In the genomic region with DNA sequence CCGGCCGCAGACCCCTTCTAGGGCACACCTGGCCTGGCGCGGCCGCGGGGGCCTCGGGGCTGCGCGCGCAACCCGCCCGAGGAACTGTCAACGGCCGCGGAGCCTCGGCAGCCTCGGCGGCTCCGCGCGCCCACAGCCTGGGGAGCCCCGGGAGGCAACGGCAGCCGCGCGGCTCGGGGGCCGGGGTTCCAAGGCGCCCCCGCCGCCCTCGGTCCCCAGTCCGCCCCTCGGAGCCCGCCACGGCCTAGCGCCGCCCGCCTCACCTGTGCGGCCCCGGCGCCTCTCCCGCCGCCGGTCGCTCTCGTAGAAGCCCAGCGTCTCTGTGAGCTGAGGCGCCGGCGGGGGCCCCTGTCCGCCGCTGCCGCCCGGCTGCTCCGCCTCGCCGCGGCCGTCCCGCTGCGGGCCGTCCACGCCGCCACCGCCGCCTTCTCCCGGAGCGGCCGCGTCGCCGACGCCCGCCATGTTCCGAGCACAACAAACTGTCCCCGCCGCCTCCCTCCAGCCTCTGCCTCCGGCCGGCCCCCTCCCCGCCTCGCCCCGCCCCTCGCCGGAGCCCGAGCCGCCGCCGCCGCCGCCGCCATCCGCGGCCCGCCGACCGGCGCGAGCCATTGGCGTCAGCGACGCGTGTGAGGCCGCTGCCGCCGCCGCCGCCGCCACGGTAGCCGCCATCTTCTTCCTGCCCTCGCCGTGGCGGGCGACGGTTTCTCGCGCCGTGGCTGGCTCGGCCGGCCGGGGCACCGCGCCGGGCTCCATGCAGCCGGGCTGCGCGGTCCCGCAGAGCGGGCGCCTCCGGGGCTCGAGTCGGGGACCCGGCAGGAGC, we compare ENCODE assay signal across 1 cellular context.
TF ChIP-seq lines count a peak whose summit lies in the region.

A gene with protein sequence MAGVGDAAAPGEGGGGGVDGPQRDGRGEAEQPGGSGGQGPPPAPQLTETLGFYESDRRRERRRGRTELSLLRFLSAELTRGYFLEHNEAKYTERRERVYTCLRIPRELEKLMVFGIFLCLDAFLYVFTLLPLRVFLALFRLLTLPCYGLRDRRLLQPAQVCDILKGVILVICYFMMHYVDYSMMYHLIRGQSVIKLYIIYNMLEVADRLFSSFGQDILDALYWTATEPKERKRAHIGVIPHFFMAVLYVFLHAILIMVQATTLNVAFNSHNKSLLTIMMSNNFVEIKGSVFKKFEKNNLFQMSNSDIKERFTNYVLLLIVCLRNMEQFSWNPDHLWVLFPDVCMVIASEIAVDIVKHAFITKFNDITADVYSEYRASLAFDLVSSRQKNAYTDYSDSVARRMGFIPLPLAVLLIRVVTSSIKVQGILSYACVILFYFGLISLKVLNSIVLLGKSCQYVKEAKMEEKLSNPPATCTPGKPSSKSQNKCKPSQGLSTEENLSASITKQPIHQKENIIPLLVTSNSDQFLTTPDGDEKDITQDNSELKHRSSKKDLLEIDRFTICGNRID (minus strand): TSS at position 476 of the 820 bp plus-strand sequence. CDS start 14 bp downstream, at position 462.

TF ChIP-seq in K562, 482 proteins besides CTCF, POLR2A, EP300 and RAD21 (continued from another document):
- peak; percentile 38; the same call in 1 of the 2 replicates for TF ChIP-seq GATAD2B (IDR thresholded peaks at IDR 0.05; ENCODE audit: borderline replicate concordance)
- TF ChIP-seq, protein P1, sequence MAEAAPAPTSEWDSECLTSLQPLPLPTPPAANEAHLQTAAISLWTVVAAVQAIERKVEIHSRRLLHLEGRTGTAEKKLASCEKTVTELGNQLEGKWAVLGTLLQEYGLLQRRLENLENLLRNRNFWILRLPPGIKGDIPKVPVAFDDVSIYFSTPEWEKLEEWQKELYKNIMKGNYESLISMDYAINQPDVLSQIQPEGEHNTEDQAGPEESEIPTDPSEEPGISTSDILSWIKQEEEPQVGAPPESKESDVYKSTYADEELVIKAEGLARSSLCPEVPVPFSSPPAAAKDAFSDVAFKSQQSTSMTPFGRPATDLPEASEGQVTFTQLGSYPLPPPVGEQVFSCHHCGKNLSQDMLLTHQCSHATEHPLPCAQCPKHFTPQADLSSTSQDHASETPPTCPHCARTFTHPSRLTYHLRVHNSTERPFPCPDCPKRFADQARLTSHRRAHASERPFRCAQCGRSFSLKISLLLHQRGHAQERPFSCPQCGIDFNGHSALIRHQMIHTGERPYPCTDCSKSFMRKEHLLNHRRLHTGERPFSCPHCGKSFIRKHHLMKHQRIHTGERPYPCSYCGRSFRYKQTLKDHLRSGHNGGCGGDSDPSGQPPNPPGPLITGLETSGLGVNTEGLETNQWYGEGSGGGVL (CRISPR knock-in tag; IDR thresholded peaks at IDR 0.05) = no peak
- no peak for TF ChIP-seq POLR3A (IDR thresholded peaks at IDR 0.05; ENCODE audit: borderline replicate concordance, extremely low read depth, insufficient read depth, insufficient read length)
- TF ChIP-seq, protein P2, sequence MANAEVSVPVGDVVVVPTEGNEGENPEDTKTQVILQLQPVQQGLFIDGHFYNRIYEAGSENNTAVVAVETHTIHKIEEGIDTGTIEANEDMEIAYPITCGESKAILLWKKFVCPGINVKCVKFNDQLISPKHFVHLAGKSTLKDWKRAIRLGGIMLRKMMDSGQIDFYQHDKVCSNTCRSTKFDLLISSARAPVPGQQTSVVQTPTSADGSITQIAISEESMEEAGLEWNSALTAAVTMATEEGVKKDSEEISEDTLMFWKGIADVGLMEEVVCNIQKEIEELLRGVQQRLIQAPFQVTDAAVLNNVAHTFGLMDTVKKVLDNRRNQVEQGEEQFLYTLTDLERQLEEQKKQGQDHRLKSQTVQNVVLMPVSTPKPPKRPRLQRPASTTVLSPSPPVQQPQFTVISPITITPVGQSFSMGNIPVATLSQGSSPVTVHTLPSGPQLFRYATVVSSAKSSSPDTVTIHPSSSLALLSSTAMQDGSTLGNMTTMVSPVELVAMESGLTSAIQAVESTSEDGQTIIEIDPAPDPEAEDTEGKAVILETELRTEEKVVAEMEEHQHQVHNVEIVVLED (CRISPR knock-in tag; IDR thresholded peaks at IDR 0.05) = peak; percentile 80
- TF ChIP-seq RFX7 (CRISPR knock-in tag; IDR thresholded peaks at IDR 0.05) = no peak
- no peak for TF ChIP-seq U2AF2 (optimal IDR thresholded peaks at IDR 0.05; ENCODE audit: low read depth, low read length)
- no peak for TF ChIP-seq MNT (conservative IDR thresholded peaks at IDR 0.05)
- TF ChIP-seq POLR2AphosphoS5 (IDR thresholded peaks at IDR 0.05; ENCODE audit: control insufficient read depth, insufficient read depth, low read depth, low read length) = peak; percentile 43
- TF ChIP-seq, protein P3, sequence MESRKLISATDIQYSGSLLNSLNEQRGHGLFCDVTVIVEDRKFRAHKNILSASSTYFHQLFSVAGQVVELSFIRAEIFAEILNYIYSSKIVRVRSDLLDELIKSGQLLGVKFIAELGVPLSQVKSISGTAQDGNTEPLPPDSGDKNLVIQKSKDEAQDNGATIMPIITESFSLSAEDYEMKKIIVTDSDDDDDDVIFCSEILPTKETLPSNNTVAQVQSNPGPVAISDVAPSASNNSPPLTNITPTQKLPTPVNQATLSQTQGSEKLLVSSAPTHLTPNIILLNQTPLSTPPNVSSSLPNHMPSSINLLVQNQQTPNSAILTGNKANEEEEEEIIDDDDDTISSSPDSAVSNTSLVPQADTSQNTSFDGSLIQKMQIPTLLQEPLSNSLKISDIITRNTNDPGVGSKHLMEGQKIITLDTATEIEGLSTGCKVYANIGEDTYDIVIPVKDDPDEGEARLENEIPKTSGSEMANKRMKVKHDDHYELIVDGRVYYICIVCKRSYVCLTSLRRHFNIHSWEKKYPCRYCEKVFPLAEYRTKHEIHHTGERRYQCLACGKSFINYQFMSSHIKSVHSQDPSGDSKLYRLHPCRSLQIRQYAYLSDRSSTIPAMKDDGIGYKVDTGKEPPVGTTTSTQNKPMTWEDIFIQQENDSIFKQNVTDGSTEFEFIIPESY (CRISPR knock-in tag; IDR thresholded peaks at IDR 0.05) = no peak
- TF ChIP-seq CREB3L1 (IDR thresholded peaks at IDR 0.05; ENCODE audit: borderline replicate concordance, low read depth) = 0 out of 2 replicates have a peak, but pooled peaks have one; percentile 44
- no peak for TF ChIP-seq ZBTB5 (IDR thresholded peaks at IDR 0.05)
- peak; percentile 39 to 94 (median 93) for TF ChIP-seq YY1 (IDR thresholded peaks at IDR 0.05; ENCODE audit: borderline replicate concordance in 1 of 3, control insufficient read depth in 1 of 3, extremely low read depth in 1 of 3, insufficient read depth in 3 of 3, insufficient read length in 1 of 3, insufficient replicate concordance in 2 of 3, low read depth in 1 of 3, low read length in 2 of 3)
- no peak for TF ChIP-seq ZBTB43 (CRISPR knock-in tag; IDR thresholded peaks at IDR 0.05)
- peak; percentile 89 for TF ChIP-seq RBBP5 (IDR thresholded peaks at IDR 0.05; ENCODE audit: borderline replicate concordance, insufficient read depth, low read length, poor library complexity, severe bottlenecking)
- TF ChIP-seq CHD4 (IDR thresholded peaks at IDR 0.05; ENCODE audit: insufficient read depth, insufficient replicate concordance, low read depth, low read length, poor library complexity, severe bottlenecking) = no peak
- TF ChIP-seq PHF8 (IDR thresholded peaks at IDR 0.05; ENCODE audit: borderline replicate concordance, low read length) = peak; percentile 69; the same call in 1 of the 2 replicates
- no peak for TF ChIP-seq CHCHD3 (CRISPR knock-in tag; IDR thresholded peaks at IDR 0.05)
- TF ChIP-seq, protein P4, sequence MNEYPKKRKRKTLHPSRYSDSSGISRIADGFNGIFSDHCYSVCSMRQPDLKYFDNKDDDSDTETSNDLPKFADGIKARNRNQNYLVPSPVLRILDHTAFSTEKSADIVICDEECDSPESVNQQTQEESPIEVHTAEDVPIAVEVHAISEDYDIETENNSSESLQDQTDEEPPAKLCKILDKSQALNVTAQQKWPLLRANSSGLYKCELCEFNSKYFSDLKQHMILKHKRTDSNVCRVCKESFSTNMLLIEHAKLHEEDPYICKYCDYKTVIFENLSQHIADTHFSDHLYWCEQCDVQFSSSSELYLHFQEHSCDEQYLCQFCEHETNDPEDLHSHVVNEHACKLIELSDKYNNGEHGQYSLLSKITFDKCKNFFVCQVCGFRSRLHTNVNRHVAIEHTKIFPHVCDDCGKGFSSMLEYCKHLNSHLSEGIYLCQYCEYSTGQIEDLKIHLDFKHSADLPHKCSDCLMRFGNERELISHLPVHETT (CRISPR knock-in tag; conservative IDR thresholded peaks at IDR 0.05 in 1 of 2, IDR thresholded peaks at IDR 0.05 in 1 of 2) = peak in 1 of 2 experiments; percentile 99; a peak in 2 of 4 replicates
- TF ChIP-seq FOXM1 (IDR thresholded peaks at IDR 0.05; ENCODE audit: low read depth) = no peak
- TF ChIP-seq FOXM1 (CRISPR knock-in tag; IDR thresholded peaks at IDR 0.05; ENCODE audit: low read depth) = no peak
- TF ChIP-seq, protein P5, sequence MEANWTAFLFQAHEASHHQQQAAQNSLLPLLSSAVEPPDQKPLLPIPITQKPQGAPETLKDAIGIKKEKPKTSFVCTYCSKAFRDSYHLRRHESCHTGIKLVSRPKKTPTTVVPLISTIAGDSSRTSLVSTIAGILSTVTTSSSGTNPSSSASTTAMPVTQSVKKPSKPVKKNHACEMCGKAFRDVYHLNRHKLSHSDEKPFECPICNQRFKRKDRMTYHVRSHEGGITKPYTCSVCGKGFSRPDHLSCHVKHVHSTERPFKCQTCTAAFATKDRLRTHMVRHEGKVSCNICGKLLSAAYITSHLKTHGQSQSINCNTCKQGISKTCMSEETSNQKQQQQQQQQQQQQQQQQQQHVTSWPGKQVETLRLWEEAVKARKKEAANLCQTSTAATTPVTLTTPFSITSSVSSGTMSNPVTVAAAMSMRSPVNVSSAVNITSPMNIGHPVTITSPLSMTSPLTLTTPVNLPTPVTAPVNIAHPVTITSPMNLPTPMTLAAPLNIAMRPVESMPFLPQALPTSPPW (CRISPR knock-in tag; IDR thresholded peaks at IDR 0.05) = peak; percentile 60; the same call in 1 of the 2 replicates
- TF ChIP-seq ZC3H4 (CRISPR knock-in tag; IDR thresholded peaks at IDR 0.05; ENCODE audit: borderline replicate concordance) = no peak
- TF ChIP-seq ZNF766 (CRISPR knock-in tag; conservative IDR thresholded peaks at IDR 0.05) = 0 out of 2 replicates have a peak, but pooled peaks have one; percentile 51
- TF ChIP-seq ZBTB7A (IDR thresholded peaks at IDR 0.05; ENCODE audit: borderline replicate concordance, control insufficient read depth, low read depth, low read length) = peak; percentile 43; the same call in 1 of the 2 replicates
